In the genomic region with DNA sequence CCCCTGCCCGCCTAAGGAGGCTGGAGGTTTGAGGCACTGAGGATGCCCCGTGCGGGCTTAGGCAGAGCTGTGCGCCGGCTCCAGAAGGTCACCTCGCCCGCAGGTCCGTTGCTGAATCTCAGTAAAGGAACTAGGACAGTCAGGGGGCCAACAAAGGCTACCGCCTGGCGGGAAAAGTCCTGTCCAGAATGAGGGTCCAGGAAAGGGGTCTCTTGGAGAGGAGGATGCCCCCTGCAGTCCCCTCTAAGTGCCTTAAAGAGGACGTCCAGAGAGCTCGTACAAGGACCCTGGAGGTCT, we compare ENCODE assay signal across 19 cellular contexts. TPM values are rescaled to one million over a fixed set of nuclear protein-coding genes. Genes with fewer than 3 reads are reported as not detected.
A peak's percentile ranks its signal among the peaks of the same experiment; 100 is the strongest.
DNase-seq lines count a peak whose midpoint lies in the region; ATAC-seq, FAIRE-seq and TF ChIP-seq lines count a peak whose summit lies in the region.
"Had no signal": no experiment of that assay in that cellular context is flagged by ENCODE, and none has a peak within 500 bp of the region (broad histone marks: within the 10 kb centered on the region; RNA-seq: fewer than 3 reads in every experiment).

No MANE protein-coding gene starts in this region.

- no peaks in the 10 kb centered on the region for H3K9me2 ChIP-seq in MM.1S (replicated peaks; ENCODE audit: insufficient read depth, low read length)

- H3K36me3 Mint-ChIP-seq in CD8-positive, alpha-beta T cell: no peaks in the 10 kb centered on the region
- no peaks in the 10 kb centered on the region for H3K36me3 Mint-ChIP-seq in neural progenitor cell
- H3K36me3 Mint-ChIP-seq: activated naive CD4-positive, alpha-beta T cell treated with anti-CD3 and anti-CD28 coated beads, Interleukin-2, amount 10 ng/mL, durations not matched to agents 7 days and 5 days; T-cell had no signal

- CTCF ChIA-PET in CD8-positive, alpha-beta T cell (lab: Charles Lee): interaction anchor here (0.6 kb wide), 1 partner anchor 37 kb away, joined by 3 read pairs; no protein-coding TSS in a partner anchor

- no peak overlapping the region for H3K27ac Mint-ChIP-seq in CD8-positive, alpha-beta T cell
- H3K27ac Mint-ChIP-seq in neural progenitor cell: no peak overlapping the region
- H3K27ac Mint-ChIP-seq: activated naive CD4-positive, alpha-beta T cell treated with anti-CD3 and anti-CD28 coated beads, Interleukin-2, amount 10 ng/mL, durations not matched to agents 7 days and 5 days; B cell; T-cell had no signal

- no peak overlapping the region for H3K4me3 ChIP-seq in CD8-positive, alpha-beta T cell (ENCODE audit: low read depth, low read length)
- H3K4me3 ChIP-seq in MM.1S (ENCODE audit: low read length): 0 out of 2 replicates have a peak overlapping the region, but pooled peaks have one; percentile 39
- peak overlapping the region; percentile 30; the same call in 1 of the 2 replicates for H3K4me3 ChIP-seq in iPS DF 6.9 (ENCODE audit: low read length)
- H3K4me3 ChIP-seq in neural progenitor cell: peak overlapping the region; percentile 60

- peaks cover 16% of the 10 kb centered on the region for H3K4me1 ChIP-seq in CD8-positive, alpha-beta T cell (ENCODE audit: insufficient read depth, low read length)
- H3K4me1 ChIP-seq in MM.1S (ENCODE audit: low read length): no peaks in the 10 kb centered on the region
- peaks cover 3% of the 10 kb centered on the region; the same call in 1 of the 2 replicates for H3K4me1 ChIP-seq in iPS DF 6.9 (ENCODE audit: control insufficient read depth, insufficient read depth, low read length)
- peaks cover 19% of the 10 kb centered on the region for H3K4me1 ChIP-seq in neural progenitor cell

- POLR2A ChIA-PET in CD8-positive, alpha-beta T cell (lab: Charles Lee): no interaction called here

- ATAC-seq in CD8-positive, alpha-beta T cell: no peak
- ATAC-seq in GM21576 (IDR thresholded peaks at IDR 0.05; ENCODE audit: unreplicated experiment) (no peak), GM19452 (IDR thresholded peaks at IDR 0.05; ENCODE audit: unreplicated experiment) (no peak), GM19328 (IDR thresholded peaks at IDR 0.05; ENCODE audit: unreplicated experiment) (no peak)
- ATAC-seq: HCT116 had no signal

- peaks cover 61% of the 10 kb centered on the region for H3K27me3 Mint-ChIP-seq in CD8-positive, alpha-beta T cell (ENCODE audit: low read depth)
- H3K27me3 Mint-ChIP-seq in neural progenitor cell (ENCODE audit: insufficient read depth, low read depth): peaks cover 52% of the 10 kb centered on the region

- peaks cover 24% of the 10 kb centered on the region for H3K27me3 ChIP-seq in CD8-positive, alpha-beta T cell (ENCODE audit: insufficient read depth, low read length)
- H3K27me3 ChIP-seq in MM.1S (replicated peaks; ENCODE audit: insufficient read depth, low read length): peaks cover 59% of the 10 kb centered on the region
- H3K27me3 ChIP-seq in iPS DF 6.9 (ENCODE audit: control insufficient read depth, insufficient read depth, low read length): peaks cover 20% of the 10 kb centered on the region
- peaks cover 79% of the 10 kb centered on the region for H3K27me3 ChIP-seq in neural progenitor cell

- H3K27ac ChIP-seq in CD8-positive, alpha-beta T cell (ENCODE audit: low read depth, low read length): no peak overlapping the region
- H3K27ac ChIP-seq in MM.1S (ENCODE audit: low read length): no peak overlapping the region
- no peak overlapping the region for H3K27ac ChIP-seq in iPS DF 6.9 (ENCODE audit: low read length)
- H3K27ac ChIP-seq in neural progenitor cell: no peak overlapping the region

- H3K9me3 ChIP-seq in CD8-positive, alpha-beta T cell (ENCODE audit: low read length): no peaks in the 10 kb centered on the region
- no peaks in the 10 kb centered on the region for H3K9me3 ChIP-seq in MM.1S (replicated peaks; ENCODE audit: insufficient read depth, low read length)
- no peaks in the 10 kb centered on the region for H3K9me3 ChIP-seq in iPS DF 6.9 (ENCODE audit: control insufficient read depth, insufficient read depth, low read length)
- no peaks in the 10 kb centered on the region for H3K9me3 ChIP-seq in neural progenitor cell (ENCODE audit: low read depth)

- H3K9me3 Mint-ChIP-seq in CD8-positive, alpha-beta T cell: no peaks in the 10 kb centered on the region
- peaks cover 3% of the 10 kb centered on the region for H3K9me3 Mint-ChIP-seq in neural progenitor cell
- H3K9me3 Mint-ChIP-seq: activated naive CD4-positive, alpha-beta T cell treated with anti-CD3 and anti-CD28 coated beads, Interleukin-2, amount 10 ng/mL, durations not matched to agents 7 days and 5 days; T-cell had no signal

- H4K20me1 ChIP-seq in MM.1S (ENCODE audit: insufficient read depth, low read length) (no peaks in the 10 kb centered on the region), neural progenitor cell (ENCODE audit: low read depth) (peaks cover 14% of the 10 kb centered on the region)

- no peak for TF ChIP-seq CTCF in CD8-positive, alpha-beta T cell (IDR thresholded peaks at IDR 0.05)
- no peak for TF ChIP-seq CTCF in MM.1S (IDR thresholded peaks at IDR 0.05; ENCODE audit: low read length)
- no peak for TF ChIP-seq CTCF in neural progenitor cell (IDR thresholded peaks at IDR 0.05)

- WGBS in iPS DF 6.9 (ENCODE audit: insufficient coverage, insufficient read length): no CpG with 5 or more reads among the region's 12 CpGs

- no peak for DNase-seq in CD8-positive, alpha-beta T cell
- DNase-seq in MM.1S (no peak), iPS DF 6.9 (ENCODE audit: low read depth, low spot score) (no peak), neural progenitor cell (ENCODE audit: low spot score) (peak; percentile 45), RCC 7860 (ENCODE audit: low spot score) (no peak)
- DNase-seq: activated CD4-positive, CD25-positive, alpha-beta regulatory T cell treated with anti-CD3 and anti-CD28 coated beads, Interleukin-2, amount 50 U/mL, for 72 hours; activated CD8-positive, alpha-beta memory T cell treated with anti-CD3 and anti-CD28 coated beads, Interleukin-2, amount 50 U/mL, for 48 hours; activated naive CD4-positive, alpha-beta T cell treated with anti-CD3 and anti-CD28 coated beads, Interleukin-2, amount 10 ng/mL, durations not matched to agents 7 days and 5 days; DMS79 treated with DMSO at 0.1 percent for 48 hours; NCI-H1694; T-cell had no signal

- H2AFZ ChIP-seq in MM.1S (ENCODE audit: low read length) (no peak overlapping the region), neural progenitor cell (replicated peaks) (peak overlapping the region; percentile 87)

- peaks cover 4% of the 10 kb centered on the region for H3K4me1 Mint-ChIP-seq in CD8-positive, alpha-beta T cell (ENCODE audit: low read depth)
- H3K4me1 Mint-ChIP-seq in neural progenitor cell: peaks cover 17% of the 10 kb centered on the region

- H3K79me2 ChIP-seq in MM.1S (ENCODE audit: low read length): no peaks in the 10 kb centered on the region
- no peaks in the 10 kb centered on the region for H3K79me2 ChIP-seq in neural progenitor cell (ENCODE audit: low read depth)

- H3K36me3 ChIP-seq in CD8-positive, alpha-beta T cell (ENCODE audit: insufficient read depth, low read length): no peaks in the 10 kb centered on the region
- H3K36me3 ChIP-seq in MM.1S (replicated peaks; ENCODE audit: insufficient read depth, low read length) (no peaks in the 10 kb centered on the region), iPS DF 6.9 (ENCODE audit: control insufficient read depth, insufficient read depth, low read length) (no peaks in the 10 kb centered on the region), neural progenitor cell (no peaks in the 10 kb centered on the region)

- peak overlapping the region; percentile 83; the same call in 1 of the 2 replicates for H3K4me2 ChIP-seq in MM.1S (ENCODE audit: low read depth, low read length)
- H3K4me2 ChIP-seq in neural progenitor cell: peak overlapping the region; percentile 86

- peak overlapping the region; percentile 18 for H3K4me3 Mint-ChIP-seq in CD8-positive, alpha-beta T cell
- H3K4me3 Mint-ChIP-seq in neural progenitor cell: peak overlapping the region; percentile 79
- H3K4me3 Mint-ChIP-seq: activated naive CD4-positive, alpha-beta T cell treated with anti-CD3 and anti-CD28 coated beads, Interleukin-2, amount 10 ng/mL, durations not matched to agents 7 days and 5 days; B cell had no signal

- H3K9ac ChIP-seq in MM.1S (ENCODE audit: low read length) (no peak overlapping the region), neural progenitor cell (no peak overlapping the region)

- intact Hi-C loops in CD8-positive, alpha-beta T cell (cut with DNase I, micrococcal nuclease): no loop called here

- FAIRE-seq in RCC 7860 (lab: Jason Lieb, UNC): no peak
- FAIRE-seq: endothelial cell of umbilical vein had no signal

- H3F3A ChIP-seq in MM.1S (ENCODE audit: insufficient read depth, low read length): no peaks in the 10 kb centered on the region
- peaks cover 5% of the 10 kb centered on the region for H3F3A ChIP-seq in neural progenitor cell (ENCODE audit: low read depth)

RNA-seq across cellular contexts. Expression of gene PVALB, which starts 0.5 kb away (rescaled TPM):
- not detected for total RNA-seq in CD8-positive, alpha-beta T cell
- total RNA-seq in neural progenitor cell (ENCODE audit: low replicate concordance): not detected in 2 replicates
- total RNA-seq: B cell, endothelial cell of umbilical vein, LHCN-M2, lung microvascular endothelial cell, T-cell had no signal

RNA-seq across cellular contexts. Expression of gene IFT27, which starts 40.4 kb away (rescaled TPM):
- 1 to 10 TPM; 9.2 to 9.9 TPM for total RNA-seq in CD8-positive, alpha-beta T cell
- total RNA-seq in neural progenitor cell (ENCODE audit: low replicate concordance): 31.7 and 37.1 TPM in 2 replicates

RNA-seq across cellular contexts. Expression of gene NCF4, which starts 44.5 kb away (rescaled TPM):
- total RNA-seq in CD8-positive, alpha-beta T cell: 1 to 10 TPM; 1.1 to 1.4 TPM
- not detected in 2 replicates for total RNA-seq in neural progenitor cell (ENCODE audit: low replicate concordance)
- total RNA-seq: endothelial cell of umbilical vein, LHCN-M2, lung microvascular endothelial cell had no signal
